7 cellular contexts compared by ENCODE assay signal in the genomic region with DNA sequence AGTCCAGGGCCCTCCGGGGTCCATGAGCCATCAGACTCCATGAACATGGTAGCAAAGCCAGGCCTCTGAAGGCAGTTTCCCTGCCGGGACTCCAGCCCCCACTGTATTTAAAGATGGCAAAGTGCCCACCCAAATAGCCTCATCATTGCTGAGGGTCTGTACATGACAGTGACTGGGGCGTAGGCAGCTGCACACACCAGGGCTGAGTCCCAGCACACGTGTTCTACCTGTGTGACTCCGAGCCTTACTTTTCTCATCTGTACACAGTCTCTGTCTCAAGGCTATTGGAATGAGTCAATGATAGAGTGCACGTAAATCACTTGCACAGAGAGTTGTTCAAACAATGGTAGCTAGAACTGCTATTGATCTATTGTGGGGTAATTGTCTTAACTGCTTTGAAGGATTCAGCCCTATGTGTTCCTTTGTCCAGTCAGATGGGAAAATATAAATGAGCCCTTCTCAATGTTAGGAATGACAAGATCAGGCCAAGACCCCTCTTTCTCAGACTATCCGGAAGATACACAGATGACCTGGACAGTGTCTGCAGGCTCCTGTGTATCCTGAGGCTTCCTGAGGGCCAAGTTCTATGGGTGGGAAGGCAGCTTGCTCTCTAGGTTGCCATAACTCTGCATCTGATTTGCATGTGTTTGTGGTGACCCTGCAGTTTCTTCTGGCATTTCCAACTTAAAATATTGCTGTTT. TPM values are rescaled to one million over a fixed set of nuclear protein-coding genes. Genes with fewer than 3 reads are reported as not detected.
A peak's percentile ranks its signal among the peaks of the same experiment; 100 is the strongest.
DNase-seq lines count a peak whose midpoint lies in the region; ATAC-seq and TF ChIP-seq lines count a peak whose summit lies in the region.

No MANE protein-coding gene starts in this region.

- intact Hi-C loops in spleen (cut with DNase I; ENCODE audit: low total_unique reads), result no loop called here

- DNase-seq in GM20000 (ENCODE audit: low spot score), result peak; percentile 68
- DNase-seq in NCI-H146 (lab: John Stamatoyannopoulos, UW), result peak; percentile 68
- DNase-seq in chondrocyte (ENCODE audit: low spot score), result no peak
- DNase-seq in spleen, result no peak
- DNase-seq in RPMI8226, result no peak
- no peak for DNase-seq in AG08396 (ENCODE audit: low spot score)

- peaks cover 22% of the 10 kb centered on the region for H3K4me1 Mint-ChIP-seq in chondrocyte (ENCODE audit: low read depth)

- H3K4me1 ChIP-seq in spleen, result peaks cover 40 to 99% (median 73%) of the 10 kb centered on the region in 6 donors

- peaks cover 1% of the 10 kb centered on the region for H3K36me3 Mint-ChIP-seq in chondrocyte (ENCODE audit: low read depth)

- whole genome bisulfite sequencing in spleen, 5 donors, result 70 to 84% (median 75%) methylated on average over 7 of the region's 7 CpGs

- H3K27me3 ChIP-seq in spleen (replicated peaks in 1 of 7), result no peaks in the 10 kb centered on the region

- H3K9me3 Mint-ChIP-seq in chondrocyte (ENCODE audit: low read depth), result no peaks in the 10 kb centered on the region

- no peaks in the 10 kb centered on the region for H3K9me3 ChIP-seq in spleen

- peaks cover 28% of the 10 kb centered on the region for H3K27me3 Mint-ChIP-seq in chondrocyte (ENCODE audit: low read depth)

- peaks cover 0 to 15% (median 2%) of the 10 kb centered on the region in 6 donors for H3K36me3 ChIP-seq in spleen

- no peak for ATAC-seq in GM18520 (IDR thresholded peaks at IDR 0.05; ENCODE audit: unreplicated experiment)

- H3K27ac Mint-ChIP-seq in chondrocyte (ENCODE audit: unreplicated experiment), result no peak overlapping the region

- H3K4me3 ChIP-seq in spleen, result peak overlapping the region in 7 of 8 donors; percentile 70 to 96 (median 84)

- H3K4me3 Mint-ChIP-seq in chondrocyte (ENCODE audit: unreplicated experiment), result peak overlapping the region; percentile 25

- TF ChIP-seq POLR2A in spleen (IDR thresholded peaks at IDR 0.05), result no peak

- peak overlapping the region; percentile 76 to 100 (median 95) for H3K27ac ChIP-seq in spleen

- TF ChIP-seq CTCF in GM20000 (IDR thresholded peaks at IDR 0.05; ENCODE audit: extremely low read depth, missing control alignments) (no peak), chondrocyte (IDR thresholded peaks at IDR 0.05) (no peak), spleen (IDR thresholded peaks at IDR 0.05 in 8 of 11, conservative IDR thresholded peaks at IDR 0.05 in 3 of 11) (no peak)

RNA-seq across cellular contexts. Expression of gene RASSF5, which starts 48.9 kb away (rescaled TPM):
- total RNA-seq in chondrocyte, result 0.12 to 0.36 TPM (median 0.27 TPM) in 3 replicates
- 100 to 1,000 TPM; 121 to 168 (median 131) TPM for total RNA-seq in spleen
- polyA plus RNA-seq in spleen, result 10 to 100 TPM; 32.2 to 39.5 (median 35.8) TPM

RNA-seq across cellular contexts. Expression of gene EIF2D, which starts 56.1 kb away (rescaled TPM):
- total RNA-seq in chondrocyte (33.9 to 50.5 TPM (median 34.7 TPM) in 3 replicates), spleen (10 to 100 TPM; 38.7 to 48.6 (median 43.0) TPM)
- 10 to 100 TPM; 41.8 to 51.6 (median 50.0) TPM for polyA plus RNA-seq in spleen

Comparison
In these comparisons a context has a peak if more than half of its experiments do, and no peak if none do; other contexts are left out.
1. DNase-seq: peak in GM20000 (single experiment) and NCI-H146 (single experiment); none in chondrocyte (single experiment), spleen (single experiment), RPMI8226 (single experiment) and AG08396 (single experiment).
2. RNA of gene RASSF5, which starts 48.9 kb away (total RNA-seq): 121 to 168 TPM in spleen; 0.12 to 0.36 TPM in chondrocyte; every median in the first group is over 10 times any median in the second.